In genomic region chr15:97836003-97836402, GRCh38 we compare ENCODE assay signal across 22 cellular contexts.
"Had no signal": no experiment of that assay in that cellular context is flagged by ENCODE, and none has a peak within 500 bp of the region (broad histone marks: within the 10 kb centered on the region; RNA-seq: fewer than 3 reads in every experiment).

No MANE protein-coding gene starts in this region.

- H3K27me3 ChIP-seq: esophagus muscularis mucosa, foreskin keratinocyte, gastroesophageal sphincter, heart left ventricle, hepatocyte, left lung had no signal

- DNase-seq: dermis blood vessel endothelial cell; dorsolateral prefrontal cortex; effector CD4-positive, alpha-beta T cell; effector memory CD4-positive, alpha-beta T cell; foreskin keratinocyte; heart left ventricle; hypothalamus; immature natural killer cell; islet precursor cell; kidney; kidney glomerular epithelial cell; left lung; left ventricle myocardium superior; lower lobe of right lung; mesenchymal stem cell had no signal

- H3K36me3 ChIP-seq: esophagus muscularis mucosa, gastroesophageal sphincter, heart left ventricle, left lung, lower lobe of right lung had no signal

- H3K4me1 ChIP-seq: foreskin keratinocyte, heart left ventricle, left lung, lower lobe of right lung had no signal

- H3K27ac ChIP-seq: coronary artery, dorsolateral prefrontal cortex, esophagus muscularis mucosa, foreskin keratinocyte, gastroesophageal sphincter, heart left ventricle, hepatocyte, left lung, lower lobe of right lung had no signal

- H3K4me3 ChIP-seq: coronary artery, dorsolateral prefrontal cortex, esophagus muscularis mucosa, gastroesophageal sphincter, heart left ventricle, hepatocyte, left lung, lower lobe of right lung had no signal

- H3K9me3 ChIP-seq: lower lobe of right lung had no signal

- ATAC-seq: foreskin keratinocyte, gastroesophageal sphincter, heart left ventricle, left lung, left ventricle myocardium superior, lower lobe of right lung had no signal

- FAIRE-seq: colon, endothelial cell of umbilical vein, frontal cortex, kidney had no signal
